Comparison of ENCODE assay signal across 11 cellular contexts in genomic region chr20:18388860-18389259, GRCh38.
DNase-seq lines count a peak whose midpoint lies in the region; ATAC-seq, FAIRE-seq and TF ChIP-seq lines count a peak whose summit lies in the region.
"Had no signal": no experiment of that assay in that cellular context is flagged by ENCODE, and none has a peak within 500 bp of the region (broad histone marks: within the 10 kb centered on the region; RNA-seq: fewer than 3 reads in every experiment).

No MANE protein-coding gene starts in this region.

- no peak overlapping the region for H3K4me3 ChIP-seq in cardiac fibroblast (replicated peaks in 1 of 2; ENCODE audit: low read depth in 2 of 2, low read length in 2 of 2)

- POLR2A ChIA-PET in HEK293T (lab: Yijun Ruan, JAX): interaction anchor here (1.2 kb wide), 1 partner anchor 78 kb away, joined by 3 read pairs; the partner anchor contains the start of genes DZANK1 and POLR3F

- ATAC-seq in GM21390 (IDR thresholded peaks at IDR 0.05; ENCODE audit: unreplicated experiment): no peak
- ATAC-seq: esophagus mucosa had no signal

- TF ChIP-seq CTCF in cardiac fibroblast (IDR thresholded peaks at IDR 0.05; ENCODE audit: low read depth, low read length): no peak

- CTCF ChIA-PET in HEK293T (lab: Yijun Ruan, JAX): no interaction called here

- FAIRE-seq in GM19239 (lab: Jason Lieb, UNC): no peak

- DNase-seq in EH (ENCODE audit: low read depth) (peak; percentile 51), NCI-H226 (peak; percentile 79), cardiac fibroblast (ENCODE audit: low read depth in 2 of 2) (peak; percentile 62 to 81), myocyte (ENCODE audit: low read depth) (peak; percentile 32), medulla oblongata (ENCODE audit: extremely low spot score) (no peak), HEK293T (ENCODE audit: extremely low spot score) (no peak), GM19239 (ENCODE audit: insufficient read length, low spot score) (no peak)
- DNase-seq: activated naive CD4-positive, alpha-beta T cell treated with anti-CD3 and anti-CD28 coated beads, Interleukin-2, amount 10 ng/mL, durations not matched to agents 7 days and 5 days; GDM1 had no signal

TF ChIP-seq in HEK293T, 16 proteins besides CTCF, POLR2A, EP300 and RAD21:
- TF ChIP-seq NFRKB (IDR thresholded peaks at IDR 0.05) (no peak), SP1 (IDR thresholded peaks at IDR 0.05) (no peak), SUZ12 (IDR thresholded peaks at IDR 0.05) (no peak), FOXK2 (IDR thresholded peaks at IDR 0.05) (no peak), ELF4 (IDR thresholded peaks at IDR 0.05) (no peak), L3MBTL2 (conservative IDR thresholded peaks at IDR 0.05) (no peak), PKNOX1 (IDR thresholded peaks at IDR 0.05) (no peak), BHLHE40 (IDR thresholded peaks at IDR 0.05; ENCODE audit: borderline replicate concordance) (no peak), FOXM1 (IDR thresholded peaks at IDR 0.05; ENCODE audit: borderline replicate concordance) (no peak), CTBP1 (IDR thresholded peaks at IDR 0.05; ENCODE audit: borderline replicate concordance) (no peak), FOXA1 (IDR thresholded peaks at IDR 0.05) (no peak), ARNT (IDR thresholded peaks at IDR 0.05) (no peak), HDGF (IDR thresholded peaks at IDR 0.05; ENCODE audit: borderline replicate concordance) (no peak), TARDBP (IDR thresholded peaks at IDR 0.05) (no peak), ZNF384 (IDR thresholded peaks at IDR 0.05) (no peak)

Comparison
In these comparisons a context has a peak if more than half of its experiments do, and no peak if none do; other contexts are left out.
1. DNase-seq: peak in EH (single experiment), NCI-H226 (single experiment), cardiac fibroblast (2 of 2) and myocyte (single experiment); none in medulla oblongata (single experiment), HEK293T (single experiment) and GM19239 (single experiment).